Comparison of ENCODE assay signal across 8 cellular contexts in the genomic region with DNA sequence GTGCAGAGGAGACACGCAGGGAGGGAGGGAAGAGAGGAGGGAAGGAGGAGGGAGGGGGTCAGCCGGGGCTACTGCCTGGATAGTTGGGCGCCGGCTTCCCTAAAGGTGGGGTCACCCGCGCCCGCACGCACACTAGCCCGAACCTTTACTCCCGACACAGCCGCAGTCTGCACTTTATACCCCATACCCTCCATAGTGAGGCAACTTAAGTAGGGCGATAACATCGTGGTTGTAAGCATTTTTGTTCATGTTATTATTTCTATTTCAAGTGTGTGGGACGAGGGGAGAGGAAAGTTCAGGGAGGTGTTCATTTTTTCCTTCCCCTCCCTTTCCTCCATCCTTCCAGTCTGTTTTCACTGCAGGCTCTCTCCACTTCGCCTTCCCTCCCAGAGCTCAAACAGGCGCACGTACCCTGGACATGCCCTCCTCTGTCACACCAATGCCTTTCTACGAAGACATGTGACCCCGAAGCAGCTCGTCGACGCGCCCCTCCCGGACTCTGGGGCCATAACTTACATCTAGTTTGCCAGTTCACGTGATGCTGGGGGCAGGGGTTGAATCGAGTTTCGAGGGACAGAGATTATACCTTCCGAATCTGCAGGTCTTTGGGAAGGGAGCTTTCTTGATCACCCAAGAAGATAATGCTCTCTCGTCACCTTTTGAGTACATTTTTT. TPM values are rescaled to one million over a fixed set of nuclear protein-coding genes. Genes with fewer than 3 reads are reported as not detected.
DNase-seq lines count a peak whose midpoint lies in the region; TF ChIP-seq lines count a peak whose summit lies in the region.

A gene with protein sequence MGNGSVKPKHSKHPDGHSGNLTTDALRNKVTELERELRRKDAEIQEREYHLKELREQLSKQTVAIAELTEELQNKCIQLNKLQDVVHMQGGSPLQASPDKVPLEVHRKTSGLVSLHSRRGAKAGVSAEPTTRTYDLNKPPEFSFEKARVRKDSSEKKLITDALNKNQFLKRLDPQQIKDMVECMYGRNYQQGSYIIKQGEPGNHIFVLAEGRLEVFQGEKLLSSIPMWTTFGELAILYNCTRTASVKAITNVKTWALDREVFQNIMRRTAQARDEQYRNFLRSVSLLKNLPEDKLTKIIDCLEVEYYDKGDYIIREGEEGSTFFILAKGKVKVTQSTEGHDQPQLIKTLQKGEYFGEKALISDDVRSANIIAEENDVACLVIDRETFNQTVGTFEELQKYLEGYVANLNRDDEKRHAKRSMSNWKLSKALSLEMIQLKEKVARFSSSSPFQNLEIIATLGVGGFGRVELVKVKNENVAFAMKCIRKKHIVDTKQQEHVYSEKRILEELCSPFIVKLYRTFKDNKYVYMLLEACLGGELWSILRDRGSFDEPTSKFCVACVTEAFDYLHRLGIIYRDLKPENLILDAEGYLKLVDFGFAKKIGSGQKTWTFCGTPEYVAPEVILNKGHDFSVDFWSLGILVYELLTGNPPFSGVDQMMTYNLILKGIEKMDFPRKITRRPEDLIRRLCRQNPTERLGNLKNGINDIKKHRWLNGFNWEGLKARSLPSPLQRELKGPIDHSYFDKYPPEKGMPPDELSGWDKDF (minus strand): TSS at position 4 of the 674 bp plus-strand sequence. CDS start 10,175 bp downstream, outside the sequence.

- H3K27me3 Mint-ChIP-seq in activated T-helper 2 cell treated with anti-CD3 and anti-CD28 coated beads, Interferon-gamma antibody, Interleukin-2, Interleukin-4, amounts not matched to agents 10 μg/mL and 5 μg/mL and 100 μg/mL, durations not matched to agents 14 hours and 24 hours and 36 hours (ENCODE audit: low read depth) = peaks cover 36% of the 10 kb centered on the region

- H3K4me3 ChIP-seq in iPS-20b (ENCODE audit: low read length) (peak within 1 kb of the TSS; percentile 85), spleen (peak within 1 kb of the TSS in 5 of 8 donors; percentile 9 to 58 (median 17))

- TF ChIP-seq CTCF in spleen (IDR thresholded peaks at IDR 0.05 in 8 of 11, conservative IDR thresholded peaks at IDR 0.05 in 3 of 11) (no peak), GM13976 (IDR thresholded peaks at IDR 0.05; ENCODE audit: borderline replicate concordance, control extremely low read depth, extremely low read depth, insufficient read depth, missing control alignments) (no peak)

- in situ Hi-C loops in GM13976 (cut with MboI; ENCODE audit: low sequenced_read_pairs, unreplicated experiment) = no loop called here

- DNase-seq in DMS79 treated with DMSO at 0.1 percent for 48 hours (lab: John Stamatoyannopoulos, UW) (peak; percentile 26), DMS79 (lab: John Stamatoyannopoulos, UW) (no peak), spleen (peak; percentile 62), GM13976 (ENCODE audit: low spot score) (no peak), DMS153 treated with DMSO at 0.1 percent for 48 hours (lab: John Stamatoyannopoulos, UW; ENCODE audit: unreplicated experiment) (no peak), COLO829 (ENCODE audit: low spot score) (no peak)
- no peak for DNase-seq in activated T-helper 2 cell treated with anti-CD3 and anti-CD28 coated beads, Interferon-gamma antibody, Interleukin-2, Interleukin-4, amounts not matched to agents 10 μg/mL and 5 μg/mL and 100 μg/mL, durations not matched to agents 14 hours and 24 hours and 36 hours (ENCODE audit: low spot score)

- WGBS in spleen, 5 donors = 1 to 5% (median 4%) methylated on average over 28 to 29 of the region's 29 CpGs

- intact Hi-C loops in activated T-helper 2 cell treated with anti-CD3 and anti-CD28 coated beads, Interferon-gamma antibody, Interleukin-2, Interleukin-4, amounts not matched to agents 10 μg/mL and 5 μg/mL and 100 μg/mL, durations not matched to agents 14 hours and 24 hours and 36 hours (cut with micrococcal nuclease) = no loop called here
- intact Hi-C loops in spleen (cut with DNase I; ENCODE audit: low total_unique reads) = no loop called here

- H3K27ac Mint-ChIP-seq in activated T-helper 2 cell treated with anti-CD3 and anti-CD28 coated beads, Interferon-gamma antibody, Interleukin-2, Interleukin-4, amounts not matched to agents 10 μg/mL and 5 μg/mL and 100 μg/mL, durations not matched to agents 14 hours and 24 hours and 36 hours = no peak within 1 kb of the TSS

- H3K9me3 ChIP-seq in iPS-20b (ENCODE audit: insufficient read depth, low read depth, low read length) = peaks cover 2% of the 10 kb centered on the region; the same call in 1 of the 2 replicates
- H3K9me3 ChIP-seq in spleen = no peaks in the 10 kb centered on the region

- H3K36me3 ChIP-seq in iPS-20b (ENCODE audit: insufficient read depth, low read depth, low read length) (no peaks in the 10 kb centered on the region), spleen (no peaks in the 10 kb centered on the region)

- peaks cover 11% of the 10 kb centered on the region for H3K4me1 Mint-ChIP-seq in activated T-helper 2 cell treated with anti-CD3 and anti-CD28 coated beads, Interferon-gamma antibody, Interleukin-2, Interleukin-4, amounts not matched to agents 10 μg/mL and 5 μg/mL and 100 μg/mL, durations not matched to agents 14 hours and 24 hours and 36 hours (ENCODE audit: low read depth)

- peak within 1 kb of the TSS; percentile 77 for H3K4me3 Mint-ChIP-seq in activated T-helper 2 cell treated with anti-CD3 and anti-CD28 coated beads, Interferon-gamma antibody, Interleukin-2, Interleukin-4, amounts not matched to agents 10 μg/mL and 5 μg/mL and 100 μg/mL, durations not matched to agents 14 hours and 24 hours and 36 hours (ENCODE audit: low read depth)

- H3K9me3 Mint-ChIP-seq in activated T-helper 2 cell treated with anti-CD3 and anti-CD28 coated beads, Interferon-gamma antibody, Interleukin-2, Interleukin-4, amounts not matched to agents 10 μg/mL and 5 μg/mL and 100 μg/mL, durations not matched to agents 14 hours and 24 hours and 36 hours = no peaks in the 10 kb centered on the region

- no peak for TF ChIP-seq POLR2A in spleen (IDR thresholded peaks at IDR 0.05)

- no peak within 1 kb of the TSS for H3K9ac ChIP-seq in iPS-20b (ENCODE audit: low read depth, low read length)

- H3K27me3 ChIP-seq in iPS-20b (ENCODE audit: insufficient read depth, low read length) (peaks cover 79% of the 10 kb centered on the region), spleen (replicated peaks in 1 of 7) (peaks cover 0 to 64% (median 29%) of the 10 kb centered on the region in 7 donors)

- H3K4me1 ChIP-seq in iPS-20b (ENCODE audit: insufficient read depth, low read length) (no peaks in the 10 kb centered on the region; the same call in 1 of the 2 replicates), spleen (peaks cover 0 to 17% (median 12%) of the 10 kb centered on the region in 6 donors)

- H3K27ac ChIP-seq in iPS-20b (ENCODE audit: low read length) = no peak within 1 kb of the TSS
- no peak within 1 kb of the TSS for H3K27ac ChIP-seq in spleen

- H3K36me3 Mint-ChIP-seq in activated T-helper 2 cell treated with anti-CD3 and anti-CD28 coated beads, Interferon-gamma antibody, Interleukin-2, Interleukin-4, amounts not matched to agents 10 μg/mL and 5 μg/mL and 100 μg/mL, durations not matched to agents 14 hours and 24 hours and 36 hours (ENCODE audit: low read depth) = no peaks in the 10 kb centered on the region

RNA-seq across cellular contexts. Expression of the gene that starts here (rescaled TPM):
- total RNA-seq in activated T-helper 2 cell treated with anti-CD3 and anti-CD28 coated beads, Interferon-gamma antibody, Interleukin-2, Interleukin-4, amounts not matched to agents 10 μg/mL and 5 μg/mL and 100 μg/mL, durations not matched to agents 14 hours and 24 hours and 36 hours = 0.28 and 0.43 TPM in 2 replicates
- total RNA-seq in spleen = under 1 TPM; 0.10 to 0.51 (median 0.36) TPM
- under 1 TPM; 0.06 to 0.14 (median 0.11) TPM for polyA plus RNA-seq in spleen

Comparison
In these comparisons a context has a peak if more than half of its experiments do, and no peak if none do; other contexts are left out.
1. Peak in DNase-seq and H3K4me3 ChIP-seq in spleen; RNA of the gene not detected or under 1 TPM.